Comparison of ENCODE assay signal across 10 cellular contexts in genomic region chr2:105747997-105748396, GRCh38. TPM values are rescaled to one million over a fixed set of nuclear protein-coding genes. Genes with fewer than 3 reads are reported as not detected.
A peak's percentile ranks its signal among the peaks of the same experiment; 100 is the strongest.
DNase-seq lines count a peak whose midpoint lies in the region; ATAC-seq and TF ChIP-seq lines count a peak whose summit lies in the region.
"Had no signal": no experiment of that assay in that cellular context is flagged by ENCODE, and none has a peak within 500 bp of the region (broad histone marks: within the 10 kb centered on the region; RNA-seq: fewer than 3 reads in every experiment).

No MANE protein-coding gene starts in this region.

- H3K27me3 Mint-ChIP-seq in T-helper 2 cell treated with Interferon-gamma antibody and Interleukin-4, amounts not matched to agents 5 μg/mL and 100 μg/mL, for 36 hours (ENCODE audit: low read depth) = no peaks in the 10 kb centered on the region

- H3K27ac Mint-ChIP-seq in T-helper 2 cell treated with Interferon-gamma antibody and Interleukin-4, amounts not matched to agents 5 μg/mL and 100 μg/mL, for 36 hours = peak overlapping the region; percentile 92

- no peak overlapping the region for H3K27ac ChIP-seq in psoas muscle

- H3K36me3 ChIP-seq in psoas muscle (ENCODE audit: insufficient read depth in 1 of 2, low read depth in 1 of 2) = no peaks in the 10 kb centered on the region

- no peaks in the 10 kb centered on the region for H3K9me3 Mint-ChIP-seq in T-helper 2 cell treated with Interferon-gamma antibody and Interleukin-4, amounts not matched to agents 5 μg/mL and 100 μg/mL, for 36 hours

- 42 to 56% (median 52%) methylated on average over 4 of the region's 4 CpGs for WGBS in psoas muscle, 3 donors

- peaks cover 62% of the 10 kb centered on the region for H3K4me1 Mint-ChIP-seq in T-helper 2 cell treated with Interferon-gamma antibody and Interleukin-4, amounts not matched to agents 5 μg/mL and 100 μg/mL, for 36 hours (ENCODE audit: low read depth)

- TF ChIP-seq CTCF in psoas muscle (IDR thresholded peaks at IDR 0.05) = no peak

- intact Hi-C loops in psoas muscle (cut with DNase I) = loop anchor here in 1 of 2 donors (10.0 kb wide), 3 partner anchors 173 to 373 kb away; no protein-coding TSS in a partner anchor

- H3K27me3 ChIP-seq in psoas muscle (ENCODE audit: insufficient read depth in 3 of 3, low read length in 2 of 3) = no peaks in the 10 kb centered on the region
- H3K27me3 ChIP-seq: dorsolateral prefrontal cortex had no signal

- DNase-seq in ELR (ENCODE audit: low read depth) = peak; percentile 36
- DNase-seq in T-helper 2 cell treated with Interferon-gamma antibody and Interleukin-4, amounts not matched to agents 5 μg/mL and 100 μg/mL, for 36 hours (ENCODE audit: low spot score) = no peak
- DNase-seq in psoas muscle = no peak
- no peak for DNase-seq in AML-193 (lab: John Stamatoyannopoulos, UW)
- no peak for DNase-seq in NK-92 treated with Interleukin-12 subunit alpha and Interleukin-12 subunit beta, amount 100 ng/mL, for 24 hours (lab: John Stamatoyannopoulos, UW)
- DNase-seq in putamen (ENCODE audit: low spot score) = no peak
- DNase-seq: dorsolateral prefrontal cortex, NCI-H2081 treated with DMSO at 0.1 percent for 48 hours had no signal

- ATAC-seq in esophagus mucosa (peak; percentile 21), psoas muscle (peak in 1 of 4 donors; percentile 29), GM21360 (IDR thresholded peaks at IDR 0.05; ENCODE audit: unreplicated experiment) (no peak)

- H3K4me3 ChIP-seq in psoas muscle = peak overlapping the region; percentile 2

- H3K4me1 ChIP-seq in psoas muscle = peaks cover 64% of the 10 kb centered on the region

- H3K36me3 Mint-ChIP-seq in T-helper 2 cell treated with Interferon-gamma antibody and Interleukin-4, amounts not matched to agents 5 μg/mL and 100 μg/mL, for 36 hours (ENCODE audit: low read depth) = peaks cover 55% of the 10 kb centered on the region

- peak overlapping the region; percentile 89 for H3K4me3 Mint-ChIP-seq in T-helper 2 cell treated with Interferon-gamma antibody and Interleukin-4, amounts not matched to agents 5 μg/mL and 100 μg/mL, for 36 hours

- H3K9me3 ChIP-seq in psoas muscle = no peaks in the 10 kb centered on the region

RNA-seq across cellular contexts. Expression of gene NCK2, which starts 3.3 kb away (rescaled TPM):
- total RNA-seq in esophagus mucosa = 68.6 TPM
- 10 to 100 TPM; 33.9 to 53.1 (median 41.1) TPM for total RNA-seq in psoas muscle
- 100 to 1,000 TPM in 1 of 3 donors, 10 to 100 TPM in 2; 26.5 to 111 (median 39.6) TPM for polyA plus RNA-seq in psoas muscle
